ENCODE assay signal across 16 cellular contexts in the genomic region with DNA sequence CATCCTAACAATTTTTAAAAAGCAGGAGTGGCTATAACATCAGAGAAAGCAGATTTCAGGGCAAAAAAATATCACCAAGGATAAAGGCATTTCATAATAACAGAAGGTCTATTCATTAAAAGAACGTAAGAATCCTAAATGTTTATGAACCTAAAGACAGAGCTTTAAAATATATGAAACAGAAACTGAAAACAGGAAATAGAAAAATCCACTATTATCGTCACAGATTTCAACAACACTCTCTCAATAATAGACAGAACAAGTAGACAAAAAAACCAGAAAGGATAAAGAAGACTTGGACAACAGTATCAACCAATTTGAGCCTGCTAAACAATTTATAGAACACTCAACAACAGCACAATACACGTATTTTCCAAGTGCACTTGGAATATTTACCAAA.
DNase-seq lines count a peak whose midpoint lies in the region; ATAC-seq and TF ChIP-seq lines count a peak whose summit lies in the region.
"Had no signal": no experiment of that assay in that cellular context is flagged by ENCODE, and none has a peak within 500 bp of the region (broad histone marks: within the 10 kb centered on the region; RNA-seq: fewer than 3 reads in every experiment).

No MANE protein-coding gene starts in this region.

- H3K36me3 ChIP-seq in BLaER1, result peaks cover 77% of the 10 kb centered on the region

- DNase-seq in GM10248 (ENCODE audit: extremely low spot score) (peak; percentile 18), T-helper 17 cell (no peak), germinal center (ENCODE audit: low spot score) (peak; percentile 9), cardiac septum (ENCODE audit: low spot score) (no peak)
- DNase-seq: amygdala; dermis blood vessel endothelial cell; Kasumi-1; NCI-H2029 treated with DMSO at 0.1 percent for 48 hours; retina; stimulated activated CD4-positive, alpha-beta T cell treated with anti-CD3 and anti-CD28 coated beads, Interleukin-4, amount 100 ng/mL, for 24 hours; stomach had no signal

- H3K27ac Mint-ChIP-seq in T-helper 17 cell, result peak overlapping the region; percentile 99

- H3K4me3 Mint-ChIP-seq in T-helper 17 cell, result peak overlapping the region; percentile 88

- no peaks in the 10 kb centered on the region for H3K27me3 Mint-ChIP-seq in T-helper 17 cell

- H3K4me1 Mint-ChIP-seq in T-helper 17 cell, result peaks cover 39% of the 10 kb centered on the region

- no peak overlapping the region; the same call in 1 of the 2 replicates for H3K27ac ChIP-seq in BLaER1
- H3K27ac ChIP-seq: C4-2B had no signal

- CTCF ChIA-PET in GM10248 (lab: Yijun Ruan, JAX), result interaction anchor here (1.2 to 2.2 kb wide), 3 partner anchors 10 to 379 kb away, joined by 3 to 9 read pairs (median 7); no protein-coding TSS in a partner anchor

- ATAC-seq in T-helper 17 cell (peak; percentile 71), GM18517 (IDR thresholded peaks at IDR 0.05; ENCODE audit: unreplicated experiment) (no peak), SK-N-SH treated with all-trans-retinoic acid at 6 μM for 48 hours (no peak), GM21786 (IDR thresholded peaks at IDR 0.05; ENCODE audit: unreplicated experiment) (no peak)

- intact Hi-C loops in cardiac septum (cut with DNase I), result no loop called here

- H3K9me3 ChIP-seq in BLaER1 (no peaks in the 10 kb centered on the region), T-helper 17 cell (ENCODE audit: control insufficient read depth, low read length, poor library complexity, severe bottlenecking) (no peaks in the 10 kb centered on the region)
- H3K9me3 ChIP-seq: stomach had no signal

- TF ChIP-seq CTCF in GM10248 (IDR thresholded peaks at IDR 0.05; ENCODE audit: control extremely low read depth, extremely low read depth, low read depth, missing control alignments), result no peak

- H3K27me3 ChIP-seq in BLaER1, result no peaks in the 10 kb centered on the region
- H3K27me3 ChIP-seq: stomach had no signal

- no peaks in the 10 kb centered on the region for H4K20me1 ChIP-seq in BLaER1

- H3K4me3 ChIP-seq in BLaER1, result no peak overlapping the region
- H3K4me3 ChIP-seq: stomach had no signal

- POLR2A ChIA-PET in GM10248 (lab: Yijun Ruan, JAX), result no interaction called here

- H3K9ac ChIP-seq in BLaER1, result no peak overlapping the region

- peak overlapping the region; percentile 1; the same call in 1 of the 2 replicates for H3K4me2 ChIP-seq in BLaER1

- H3K36me3 Mint-ChIP-seq in T-helper 17 cell (ENCODE audit: low read depth), result peaks cover 8% of the 10 kb centered on the region

- peaks cover 7% of the 10 kb centered on the region; the same call in 1 of the 2 replicates for H3K4me1 ChIP-seq in BLaER1

TF ChIP-seq in SK-N-SH treated with all-trans-retinoic acid at 6 μM for 48 hours, 23 proteins besides CTCF, POLR2A, EP300 and RAD21:
- TF ChIP-seq BACH2 (CRISPR knock-in tag; IDR thresholded peaks at IDR 0.05; ENCODE audit: borderline replicate concordance) (no peak), PPARA (CRISPR knock-in tag; IDR thresholded peaks at IDR 0.05; ENCODE audit: borderline replicate concordance) (no peak), ARNTL (CRISPR knock-in tag; IDR thresholded peaks at IDR 0.05; ENCODE audit: borderline replicate concordance, low read depth) (no peak), ZNF565 (CRISPR knock-in tag; conservative IDR thresholded peaks at IDR 0.05; ENCODE audit: low read depth) (no peak), ISL1 (CRISPR knock-in tag; IDR thresholded peaks at IDR 0.05) (no peak)
- TF ChIP-seq, protein P1, sequence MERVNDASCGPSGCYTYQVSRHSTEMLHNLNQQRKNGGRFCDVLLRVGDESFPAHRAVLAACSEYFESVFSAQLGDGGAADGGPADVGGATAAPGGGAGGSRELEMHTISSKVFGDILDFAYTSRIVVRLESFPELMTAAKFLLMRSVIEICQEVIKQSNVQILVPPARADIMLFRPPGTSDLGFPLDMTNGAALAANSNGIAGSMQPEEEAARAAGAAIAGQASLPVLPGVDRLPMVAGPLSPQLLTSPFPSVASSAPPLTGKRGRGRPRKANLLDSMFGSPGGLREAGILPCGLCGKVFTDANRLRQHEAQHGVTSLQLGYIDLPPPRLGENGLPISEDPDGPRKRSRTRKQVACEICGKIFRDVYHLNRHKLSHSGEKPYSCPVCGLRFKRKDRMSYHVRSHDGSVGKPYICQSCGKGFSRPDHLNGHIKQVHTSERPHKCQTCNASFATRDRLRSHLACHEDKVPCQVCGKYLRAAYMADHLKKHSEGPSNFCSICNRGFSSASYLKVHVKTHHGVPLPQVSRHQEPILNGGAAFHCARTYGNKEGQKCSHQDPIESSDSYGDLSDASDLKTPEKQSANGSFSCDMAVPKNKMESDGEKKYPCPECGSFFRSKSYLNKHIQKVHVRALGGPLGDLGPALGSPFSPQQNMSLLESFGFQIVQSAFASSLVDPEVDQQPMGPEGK (CRISPR knock-in tag; IDR thresholded peaks at IDR 0.05; ENCODE audit: borderline replicate concordance), result no peak

Comparison
In these comparisons a context has a peak if more than half of its experiments do, and no peak if none do; other contexts are left out.
1. DNase-seq: peak in GM10248 (single experiment) and germinal center (single experiment); none in T-helper 17 cell (0 of 3) and cardiac septum (single experiment).